ENCODE assay signal across 8 cellular contexts in the genomic region with DNA sequence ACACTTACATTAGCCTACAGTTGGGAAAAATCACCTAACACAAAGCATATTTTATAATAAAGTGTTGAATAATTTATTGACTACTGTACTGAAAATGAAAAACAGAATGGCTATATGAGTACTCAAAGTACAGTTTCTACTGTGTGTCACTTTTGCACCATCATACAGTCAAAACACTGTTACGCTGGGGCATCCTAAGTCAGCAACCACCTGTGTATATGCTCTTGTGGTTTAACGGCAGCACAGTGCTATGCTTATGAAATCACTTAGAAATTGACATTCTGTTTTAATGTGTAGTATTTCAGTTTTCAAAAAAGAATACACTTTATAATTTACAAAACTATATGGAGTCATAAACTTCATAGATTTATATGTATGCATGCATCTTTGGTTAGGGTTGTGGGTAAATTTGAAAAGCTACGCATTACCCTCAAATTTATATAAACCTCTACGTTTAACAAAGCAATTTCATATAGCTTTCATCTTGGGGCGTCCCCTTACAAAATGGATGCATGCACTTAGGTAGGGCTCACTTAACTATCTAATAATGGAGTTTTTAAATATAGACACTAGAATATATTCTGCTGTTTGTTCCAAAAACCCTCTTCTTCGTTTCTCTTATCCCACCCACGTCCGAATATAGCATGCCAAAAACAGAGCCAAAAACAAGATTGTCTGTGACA. TPM values are rescaled to one million over a fixed set of nuclear protein-coding genes. Genes with fewer than 3 reads are reported as not detected.
DNase-seq lines count a peak whose midpoint lies in the region; ATAC-seq, FAIRE-seq and TF ChIP-seq lines count a peak whose summit lies in the region.

No MANE protein-coding gene starts in this region.

- H4K8ac ChIP-seq in H9 (replicated peaks; ENCODE audit: insufficient read length, low read depth, low read length), result no peak overlapping the region

- peak overlapping the region; percentile 89 to 93 for H3K4me3 Mint-ChIP-seq in H9
- peak overlapping the region; percentile 92 for H3K4me3 Mint-ChIP-seq in activated CD4-positive, alpha-beta memory T cell treated with anti-CD3 and anti-CD28 coated beads, Interleukin-2, amount 10 ng/mL, durations not matched to agents 7 days and 5 days

- in situ Hi-C loops in HepG2 (cut with HindIII; ENCODE audit: extremely low pct_ligation_motif_present, low pct_unique_long_range_greater_than_20kb), result no loop called here
- in situ Hi-C loops in G401 (cut with HindIII; ENCODE audit: low sequenced_read_pairs), result no loop called here

- no peak overlapping the region for H2AK5ac ChIP-seq in H9 (ENCODE audit: insufficient read length, low read length)

- H3K27ac ChIP-seq in A549 (peak overlapping the region; percentile 84 to 90), H9 (ENCODE audit: insufficient read length, low read depth, low read length) (no peak overlapping the region), HepG2 (ENCODE audit: extremely low read length, insufficient read depth, low read length) (no peak overlapping the region), caudate nucleus (ENCODE audit: low read depth, low read length) (no peak overlapping the region)

- FAIRE-seq in A549 (lab: Jason Lieb, UNC) (no peak), HepG2 (lab: Jason Lieb, UNC) (no peak)

- ATAC-seq in A549 (no peak; a peak in 2 of 6 replicates), HepG2 (no peak)

- H3K79me2 ChIP-seq in H9 (ENCODE audit: insufficient read depth, low read length) (no peaks in the 10 kb centered on the region), HepG2 (ENCODE audit: insufficient read depth, low read length) (peaks cover 6% of the 10 kb centered on the region)

- no peak overlapping the region for H2BK20ac ChIP-seq in H9 (ENCODE audit: low read depth, low read length, poor library complexity, severe bottlenecking)

- TF ChIP-seq CTCF in A549 (IDR thresholded peaks at IDR 0.05) (no peak), H9 (conservative IDR thresholded peaks at IDR 0.05) (no peak), HepG2 (CRISPR knock-in tag; IDR thresholded peaks at IDR 0.05) (no peak)

- H3K9me3 ChIP-seq in A549 (no peaks in the 10 kb centered on the region), H9 (ENCODE audit: control insufficient read depth, low read depth, low read length) (no peaks in the 10 kb centered on the region), HepG2 (ENCODE audit: low read length) (no peaks in the 10 kb centered on the region)

- H3K4me3 ChIP-seq in A549, result peak overlapping the region; percentile 58
- peak overlapping the region; percentile 74 to 85 (median 76) for H3K4me3 ChIP-seq in HepG2 (replicated peaks in 1 of 3; ENCODE audit: insufficient read depth in 1 of 3, low read depth in 2 of 3, low read length in 3 of 3)

- intact Hi-C loops in HepG2 (cut with micrococcal nuclease; ENCODE audit: unreplicated experiment), result no loop called here

- H3K27ac Mint-ChIP-seq in H9, result no peak overlapping the region
- peak overlapping the region; percentile 93 for H3K27ac Mint-ChIP-seq in activated CD4-positive, alpha-beta memory T cell treated with anti-CD3 and anti-CD28 coated beads, Interleukin-2, amount 10 ng/mL, durations not matched to agents 7 days and 5 days

- H3K79me1 ChIP-seq in H9 (ENCODE audit: insufficient read depth, low read depth, low read length, poor library complexity, severe bottlenecking), result no peaks in the 10 kb centered on the region

- H3K36me3 ChIP-seq in HepG2 (replicated peaks in 1 of 2; ENCODE audit: control insufficient read depth in 1 of 2, insufficient read depth in 2 of 2, low read length in 2 of 2), result no peaks in the 10 kb centered on the region

- no peak overlapping the region for H3K4ac ChIP-seq in H9 (ENCODE audit: low read depth, low read length)

- H4K20me1 ChIP-seq in H9 (ENCODE audit: control insufficient read depth, insufficient read depth, insufficient read length), result no peaks in the 10 kb centered on the region
- H4K20me1 ChIP-seq in HepG2 (ENCODE audit: insufficient read depth, low read length), result no peaks in the 10 kb centered on the region

- H3K27me3 ChIP-seq in H9 (ENCODE audit: insufficient read depth, low read length) (no peaks in the 10 kb centered on the region), HepG2 (ENCODE audit: control insufficient read depth in 1 of 2, insufficient read depth in 2 of 2, low read length in 2 of 2) (no peaks in the 10 kb centered on the region; a peak in 1 of 5 replicates)

- peaks cover 12 to 18% of the 10 kb centered on the region in 2 experiments for H3K4me1 Mint-ChIP-seq in H9
- peaks cover 47% of the 10 kb centered on the region for H3K4me1 Mint-ChIP-seq in activated CD4-positive, alpha-beta memory T cell treated with anti-CD3 and anti-CD28 coated beads, Interleukin-2, amount 10 ng/mL, durations not matched to agents 7 days and 5 days

- H4K91ac ChIP-seq in H9 (ENCODE audit: insufficient read length, low read depth, low read length), result no peak overlapping the region

- BruUV-seq in HepG2 (replicated peaks; lab: Mats Ljungman, UMichigan), result no TSS peak

- no peak overlapping the region for H3K18ac ChIP-seq in H9 (ENCODE audit: insufficient read length, low read depth, low read length)

- H3K9me3 Mint-ChIP-seq in H9, result no peaks in the 10 kb centered on the region; a peak in 1 of 5 replicates
- no peaks in the 10 kb centered on the region for H3K9me3 Mint-ChIP-seq in activated CD4-positive, alpha-beta memory T cell treated with anti-CD3 and anti-CD28 coated beads, Interleukin-2, amount 10 ng/mL, durations not matched to agents 7 days and 5 days

- H3T11ph ChIP-seq in H9 (ENCODE audit: low read length), result no peak overlapping the region

- no peak overlapping the region for H2BK120ac ChIP-seq in H9 (ENCODE audit: low read depth, low read length, poor library complexity, severe bottlenecking)

- TF ChIP-seq RAD21 in A549 (conservative IDR thresholded peaks at IDR 0.05 in 1 of 2, IDR thresholded peaks at IDR 0.05 in 1 of 2), result no peak
- no peak for TF ChIP-seq RAD21 in HepG2 (CRISPR knock-in tag; IDR thresholded peaks at IDR 0.05)

- CTCF ChIA-PET in A549 (lab: Yijun Ruan, JAX), result interaction anchor here (1.1 to 2.0 kb wide), 5 partner anchors 13 to 262 kb away, joined by 3 to 6 read pairs (median 4); no protein-coding TSS in a partner anchor
- CTCF ChIA-PET in activated CD4-positive, alpha-beta memory T cell treated with anti-CD3 and anti-CD28 coated beads, Interleukin-2, amount 10 ng/mL, durations not matched to agents 7 days and 5 days (lab: Charles Lee), result interaction anchor here (1.3 to 4.1 kb wide), 5 partner anchors 13 to 132 kb away, joined by 3 to 24 read pairs (median 11); a partner anchor contains a TSS
- CTCF ChIA-PET in HepG2 (lab: Yijun Ruan, JAX; ENCODE audit: low intra/inter-chr PET ratio, low total read pairs), result no interaction called here

- H3K23me2 ChIP-seq in H9 (ENCODE audit: insufficient read length, low read depth, low read length, poor library complexity, severe bottlenecking), result peaks cover 2% of the 10 kb centered on the region

- no peaks in the 10 kb centered on the region for H3K27me3 Mint-ChIP-seq in H9 (ENCODE audit: low read depth)
- no peaks in the 10 kb centered on the region for H3K27me3 Mint-ChIP-seq in activated CD4-positive, alpha-beta memory T cell treated with anti-CD3 and anti-CD28 coated beads, Interleukin-2, amount 10 ng/mL, durations not matched to agents 7 days and 5 days

- H4K5ac ChIP-seq in H9 (ENCODE audit: insufficient read length, low read depth, low read length), result no peak overlapping the region

- POLR2A ChIA-PET in A549 (lab: Yijun Ruan, JAX), result interaction anchor here (2.6 kb wide), 1 partner anchor 133 kb away, joined by 7 read pairs; a partner anchor contains a TSS
- POLR2A ChIA-PET in activated CD4-positive, alpha-beta memory T cell treated with anti-CD3 and anti-CD28 coated beads, Interleukin-2, amount 10 ng/mL, durations not matched to agents 7 days and 5 days (lab: Charles Lee), result interaction anchor here (0.7 to 6.5 kb wide), 17 partner anchors 7 to 132 kb away, joined by 3 to 147 read pairs (median 6); a partner anchor contains a TSS
- POLR2A ChIA-PET in HepG2 (lab: Yijun Ruan, JAX), result no interaction called here

- no peak overlapping the region for H2BK5ac ChIP-seq in H9 (ENCODE audit: insufficient read length, low read length)

- no peak for TF ChIP-seq POLR2A in A549 (IDR thresholded peaks at IDR 0.05; ENCODE audit: low read length)
- no peak for TF ChIP-seq POLR2A in HepG2 (IDR thresholded peaks at IDR 0.05; ENCODE audit: insufficient read depth in 1 of 2, low read depth in 2 of 2, low read length in 2 of 2)

- peak overlapping the region; percentile 75 for H2AFZ ChIP-seq in H9 (ENCODE audit: low read length)
- H2AFZ ChIP-seq in HepG2 (ENCODE audit: low read length), result peak overlapping the region; percentile 75

- H3K4me1 ChIP-seq in A549 (peaks cover 34% of the 10 kb centered on the region), H9 (ENCODE audit: insufficient read depth, low read length) (no peaks in the 10 kb centered on the region), HepG2 (ENCODE audit: insufficient read depth, low read length) (peaks cover 24% of the 10 kb centered on the region)

- H2BK15ac ChIP-seq in H9 (ENCODE audit: low read depth, low read length), result no peak overlapping the region

- H3K56ac ChIP-seq in H9 (ENCODE audit: insufficient read length, low read depth, low read length), result no peak overlapping the region

- 28% methylated on average over 8 of the region's 8 CpGs for WGBS in A549 (ENCODE audit: missing lambda C conversion rate)
- no CpG with 5 or more reads among the region's 8 CpGs for WGBS in H9 (ENCODE audit: extremely low coverage, insufficient read length, low lambda C conversion rate)
- 70% methylated on average over 8 of the region's 8 CpGs for WGBS in HepG2 (ENCODE audit: low lambda C conversion rate)

- H3K23ac ChIP-seq in H9 (ENCODE audit: insufficient read length, low read depth, low read length), result no peak overlapping the region

- no peak overlapping the region for H2BK12ac ChIP-seq in H9 (ENCODE audit: insufficient read length, low read depth, low read length)

- H3K9ac ChIP-seq in H9 (ENCODE audit: extremely low read depth, insufficient read length, low read length) (no peak overlapping the region), HepG2 (ENCODE audit: insufficient read depth, low read depth, low read length) (peak overlapping the region; percentile 50; the same call in 1 of the 2 replicates)

- peak overlapping the region; percentile 88 for H3K4me2 ChIP-seq in A549
- peak overlapping the region; percentile 49 for H3K4me2 ChIP-seq in H9 (ENCODE audit: insufficient read depth, insufficient read length, low read length)
- peak overlapping the region; percentile 78 for H3K4me2 ChIP-seq in HepG2 (ENCODE audit: low read depth, low read length)

- DNase-seq in A549 (ENCODE audit: low read depth in 1 of 2, low spot score in 1 of 2), result no peak
- DNase-seq in H9, result no peak
- DNase-seq in activated CD4-positive, alpha-beta memory T cell treated with anti-CD3 and anti-CD28 coated beads, Interleukin-2, amount 10 ng/mL, durations not matched to agents 7 days and 5 days, result peak; percentile 30
- DNase-seq in HepG2 (ENCODE audit: low spot score), result no peak
- DNase-seq in GM19240 (ENCODE audit: insufficient read length, low spot score), result no peak
- DNase-seq in HuH-7 (ENCODE audit: low spot score), result no peak
- no peak for DNase-seq in G401 (ENCODE audit: low spot score)
- DNase-seq in caudate nucleus (lab: John Stamatoyannopoulos, UW), result no peak

- H3K36me3 Mint-ChIP-seq in H9 (ENCODE audit: insufficient read depth in 1 of 3, low read depth in 3 of 3), result no peaks in the 10 kb centered on the region
- peaks cover 27% of the 10 kb centered on the region for H3K36me3 Mint-ChIP-seq in activated CD4-positive, alpha-beta memory T cell treated with anti-CD3 and anti-CD28 coated beads, Interleukin-2, amount 10 ng/mL, durations not matched to agents 7 days and 5 days (ENCODE audit: low read depth)

- no peak for TF ChIP-seq EP300 in A549 (IDR thresholded peaks at IDR 0.05)
- no peak for TF ChIP-seq EP300 in HepG2 (IDR thresholded peaks at IDR 0.05; ENCODE audit: low read depth in 2 of 2, low read length in 2 of 2)
- TF ChIP-seq EP300 in HepG2 (CRISPR knock-in tag; IDR thresholded peaks at IDR 0.05; ENCODE audit: borderline replicate concordance), result no peak

- no peak overlapping the region for H3K14ac ChIP-seq in H9 (ENCODE audit: insufficient read depth, low read length)

RNA-seq across cellular contexts. Expression of a gene that starts 0.7 kb away (rescaled TPM):
- polyA plus RNA-seq in A549 (2011; rRNA removed) (29.1 and 42.0 TPM in 2 replicates), A549 (2017; fragmentation: RNase III; extraction: RNeasy Plus Mini Kit Qiagen cat#74134 plus additional on column Dnase treatment) (22.1 to 25.8 TPM (median 23.4 TPM) in 3 replicates), HepG2 (2011; rRNA removed) (1.9 and 3.5 TPM in 2 replicates)
- 16.0 and 16.3 TPM in 2 replicates for polyA plus RNA-seq in A549 (2012; cell fraction: cytosol; rRNA removed)
- 14.7 and 17.9 TPM in 2 replicates for polyA plus RNA-seq in A549 (2012; cell fraction: nucleus; rRNA removed)
- 17.1 and 17.3 TPM in 2 replicates for polyA minus RNA-seq in A549 (2011; rRNA and poly(A)+ RNA removed)
- total RNA-seq in H9 (2021) (6.3 and 8.3 TPM in 2 replicates), HepG2 (2016; rRNA removed; fragmentation: Illumina TruSeq; extraction: Trizol) (8.4 and 10.6 TPM in 2 replicates)
- total RNA-seq in activated CD4-positive, alpha-beta memory T cell treated with anti-CD3 and anti-CD28 coated beads, Interleukin-2, amount 10 ng/mL, durations not matched to agents 7 days and 5 days, result 10 to 100 TPM; 29.3 to 30.3 TPM
- total RNA-seq in HepG2 (2016; cell fraction: cytosol; rRNA removed; fragmentation: Illumina TruSeq; extraction: Trizol; ENCODE audit: low read depth), result 13.8 and 17.3 TPM in 2 replicates
- total RNA-seq in HepG2 (2016; cell fraction: insoluble cytoplasmic fraction; rRNA removed; fragmentation: Illumina TruSeq; extraction: Trizol), result 7.6 and 9.5 TPM in 2 replicates
- 7.2 and 7.5 TPM in 2 replicates for total RNA-seq in HepG2 (2016; cell fraction: membrane; rRNA removed; fragmentation: Illumina TruSeq; extraction: Trizol)
- total RNA-seq in HepG2 (2016; cell fraction: nucleus; rRNA removed; fragmentation: Illumina TruSeq; extraction: Trizol), result 7.6 and 8.8 TPM in 2 replicates
- 1.4 and 1.7 TPM in 2 replicates for polyA plus RNA-seq in HepG2 (2011; cell fraction: cytosol; rRNA removed)
- polyA plus RNA-seq in HepG2 (2011; cell fraction: nucleus; rRNA removed), result 2.1 and 2.3 TPM in 2 replicates
- 1.1 and 2.2 TPM in 2 replicates for polyA plus RNA-seq in HepG2 (2012)
- 0.38 and 0.50 TPM in 2 replicates for polyA plus RNA-seq in HepG2 (2016; cell fraction: cytosol; fragmentation: Illumina TruSeq; extraction: Trizol; ENCODE audit: low read depth)
- 9.3 and 9.8 TPM in 2 replicates for polyA plus RNA-seq in HepG2 (2016; cell fraction: insoluble cytoplasmic fraction; fragmentation: Illumina TruSeq; extraction: Trizol; ENCODE audit: low read depth)
- polyA plus RNA-seq in HepG2 (2016; cell fraction: membrane; fragmentation: Illumina TruSeq; extraction: Trizol; ENCODE audit: low read depth), result 0.87 and 1.3 TPM in 2 replicates
- polyA plus RNA-seq in HepG2 (2016; cell fraction: nucleus; fragmentation: Illumina TruSeq; extraction: Trizol; ENCODE audit: insufficient read depth, low read depth), result 7.0 and 7.3 TPM in 2 replicates
- 2.4 and 9.0 TPM in 2 replicates for polyA minus RNA-seq in HepG2 (2011; rRNA and poly(A)+ RNA removed; ENCODE audit: low replicate concordance)
- 2.4 and 4.0 TPM in 2 replicates for polyA minus RNA-seq in HepG2 (2011; cell fraction: cytosol; rRNA and poly(A)+ RNA removed)
- polyA minus RNA-seq in HepG2 (2011; cell fraction: nucleus; rRNA and poly(A)+ RNA removed), result 7.8 and 9.9 TPM in 2 replicates
- 4.0 and 4.7 TPM in 2 replicates for total RNA-seq in G401 (2014; rRNA removed; shearing (Covaris generic))

Comparison
In these comparisons a context has a peak if more than half of its experiments do, and no peak if none do; other contexts are left out.
1. H3K27ac ChIP-seq: peak in A549 (2 of 2); none in H9 (single experiment), HepG2 (single experiment) and caudate nucleus (single experiment).
2. Peak in every context shown above with its lines, with median percentiles within 50 percentile points of each other: H3K4me2 ChIP-seq.